4 cellular contexts compared by ENCODE assay signal in the genomic region with DNA sequence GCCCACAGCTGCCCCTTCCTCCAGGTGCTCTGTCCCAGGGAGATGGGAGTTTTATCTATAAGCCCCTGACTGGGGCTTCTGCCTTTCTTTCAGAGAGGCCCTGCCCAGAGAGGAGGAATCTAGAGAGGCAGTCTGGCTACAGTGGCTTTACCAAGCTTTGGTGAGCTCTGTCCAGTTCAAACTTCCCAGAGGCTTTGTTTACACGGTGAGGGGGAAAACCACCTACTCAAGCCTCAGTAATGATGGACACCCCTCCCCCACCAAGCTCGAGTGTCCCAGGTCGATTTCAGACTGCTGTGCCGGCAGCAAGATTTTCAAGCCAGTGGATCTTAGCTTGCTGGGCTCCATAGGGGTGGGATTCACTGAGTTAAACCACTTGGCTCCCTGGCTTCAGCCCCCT. TPM values are rescaled to one million over a fixed set of nuclear protein-coding genes. Genes with fewer than 3 reads are reported as not detected.
"Had no signal": no experiment of that assay in that cellular context is flagged by ENCODE, and none has a peak within 500 bp of the region (broad histone marks: within the 10 kb centered on the region; RNA-seq: fewer than 3 reads in every experiment).

No MANE protein-coding gene starts in this region.

RNA-seq across cellular contexts. Expression of a gene that starts 25.4 kb away (rescaled TPM):
- total RNA-seq: HFFc6, HT1080, IMR-90, K562 had no signal
- polyA plus RNA-seq: IMR-90, K562 had no signal
